ENCODE assay signal across 15 cellular contexts in genomic region chr16:89519881-89520280, GRCh38. TPM values are rescaled to one million over a fixed set of nuclear protein-coding genes. Genes with fewer than 3 reads are reported as not detected.
DNase-seq lines count a peak whose midpoint lies in the region; ATAC-seq and TF ChIP-seq lines count a peak whose summit lies in the region.
"Had no signal": no experiment of that assay in that cellular context is flagged by ENCODE, and none has a peak within 500 bp of the region (broad histone marks: within the 10 kb centered on the region; RNA-seq: fewer than 3 reads in every experiment).

No MANE protein-coding gene starts in this region.

- H3K36me3 Mint-ChIP-seq in Caco-2 (ENCODE audit: insufficient read depth, unreplicated experiment): peaks cover 97% of the 10 kb centered on the region
- peaks cover 56% of the 10 kb centered on the region for H3K36me3 Mint-ChIP-seq in central memory CD8-positive, alpha-beta T cell (ENCODE audit: insufficient read depth)
- H3K36me3 Mint-ChIP-seq in CD8-positive, alpha-beta T cell: peaks cover 78% of the 10 kb centered on the region

- in situ Hi-C loops in G401 (cut with HindIII; ENCODE audit: low sequenced_read_pairs): no loop called here
- in situ Hi-C loops in HAP-1 (cut with MboI; ENCODE audit: low sequenced_read_pairs): no loop called here

- CTCF ChIA-PET in Caco-2 (lab: Charles Lee): no interaction called here
- CTCF ChIA-PET in CD8-positive, alpha-beta T cell (lab: Charles Lee): no interaction called here

- H3K4me1 ChIP-seq in Caco-2: no peaks in the 10 kb centered on the region
- peaks cover 0 to 14% of the 10 kb centered on the region in 2 donors for H3K4me1 ChIP-seq in neuronal stem cell (ENCODE audit: control insufficient read depth in 2 of 2, insufficient read depth in 1 of 2, low read depth in 1 of 2, low read length in 2 of 2)
- H3K4me1 ChIP-seq in HAP-1: no peaks in the 10 kb centered on the region
- no peaks in the 10 kb centered on the region for H3K4me1 ChIP-seq in CD8-positive, alpha-beta T cell (ENCODE audit: insufficient read depth, low read length)
- H3K4me1 ChIP-seq: A549, BE2C had no signal

- no peaks in the 10 kb centered on the region for H3K4me1 Mint-ChIP-seq in Caco-2 (ENCODE audit: low read depth, unreplicated experiment)
- peaks cover 14% of the 10 kb centered on the region for H3K4me1 Mint-ChIP-seq in central memory CD8-positive, alpha-beta T cell
- no peaks in the 10 kb centered on the region for H3K4me1 Mint-ChIP-seq in CD8-positive, alpha-beta T cell (ENCODE audit: low read depth)

- no CpG with 5 or more reads among the region's 15 CpGs for WGBS in neuronal stem cell (ENCODE audit: extremely low coverage in 2 of 2, insufficient read length in 2 of 2, insufficient replicate concordance in 1 of 2), 2 donors

- DNase-seq in Caco-2 (no peak), G401 (ENCODE audit: low spot score) (peak; percentile 50), neuronal stem cell (ENCODE audit: low spot score) (no peak), GM03348 (ENCODE audit: low spot score) (no peak), HAP-1 (ENCODE audit: low spot score in 2 of 2) (no peak)
- no peak for DNase-seq in central memory CD8-positive, alpha-beta T cell (ENCODE audit: low spot score in 2 of 2)
- no peak for DNase-seq in CD8-positive, alpha-beta T cell
- DNase-seq: BE2C; CD4-positive, alpha-beta memory T cell; COR-L47; DND-41; GF-D8 had no signal

- H2BK120ac ChIP-seq in neuronal stem cell (ENCODE audit: low read depth, low read length): no peak overlapping the region

- no peak overlapping the region for H3K18ac ChIP-seq in neuronal stem cell (ENCODE audit: low read length)

- no peak overlapping the region for H2BK5ac ChIP-seq in neuronal stem cell (ENCODE audit: low read length)

- BruUV-seq in Caco-2 (replicated peaks; lab: Mats Ljungman, UMichigan): no TSS peak

- no peaks in the 10 kb centered on the region for H3K27me3 Mint-ChIP-seq in Caco-2 (ENCODE audit: insufficient read depth, unreplicated experiment)
- no peaks in the 10 kb centered on the region for H3K27me3 Mint-ChIP-seq in central memory CD8-positive, alpha-beta T cell
- no peaks in the 10 kb centered on the region for H3K27me3 Mint-ChIP-seq in CD8-positive, alpha-beta T cell (ENCODE audit: low read depth)
- H3K27me3 Mint-ChIP-seq: CD4-positive, alpha-beta memory T cell had no signal

- peak overlapping the region; percentile 73 for H3K23ac ChIP-seq in neuronal stem cell (ENCODE audit: low read depth, low read length, poor library complexity)

- H3K79me1 ChIP-seq in neuronal stem cell (ENCODE audit: low read depth, low read length): peaks cover 17% of the 10 kb centered on the region

- no peak for TF ChIP-seq CTCF in Caco-2 (IDR thresholded peaks at IDR 0.05; ENCODE audit: insufficient read depth in 1 of 2, low read depth in 1 of 2, low read length in 1 of 2, severe bottlenecking in 1 of 2, unreplicated experiment in 1 of 2)
- no peak for TF ChIP-seq CTCF in CD8-positive, alpha-beta T cell (IDR thresholded peaks at IDR 0.05)

- no peaks in the 10 kb centered on the region for H3K27me3 ChIP-seq in Caco-2 (replicated peaks; ENCODE audit: control insufficient read depth, insufficient read depth, low read length)
- H3K27me3 ChIP-seq in neuronal stem cell (ENCODE audit: control insufficient read depth in 3 of 3, insufficient read depth in 3 of 3, low read depth in 1 of 3, low read length in 3 of 3): no peaks in the 10 kb centered on the region
- H3K27me3 ChIP-seq in HAP-1 (ENCODE audit: low read depth): no peaks in the 10 kb centered on the region
- H3K27me3 ChIP-seq in CD8-positive, alpha-beta T cell (ENCODE audit: insufficient read depth, low read length): no peaks in the 10 kb centered on the region
- H3K27me3 ChIP-seq: BE2C had no signal

- H4K91ac ChIP-seq in neuronal stem cell (ENCODE audit: low read depth, low read length, poor library complexity): no peak overlapping the region

- H3K27ac Mint-ChIP-seq in Caco-2 (ENCODE audit: unreplicated experiment): peak overlapping the region; percentile 27
- H3K27ac Mint-ChIP-seq in central memory CD8-positive, alpha-beta T cell (ENCODE audit: low read depth): peak overlapping the region; percentile 57
- no peak overlapping the region for H3K27ac Mint-ChIP-seq in CD8-positive, alpha-beta T cell

- H3K36me3 ChIP-seq in Caco-2 (ENCODE audit: control insufficient read depth, insufficient read depth, low read length): peaks cover 10% of the 10 kb centered on the region
- H3K36me3 ChIP-seq in neuronal stem cell (replicated peaks in 1 of 2; ENCODE audit: control insufficient read depth in 2 of 2, insufficient read depth in 2 of 2, low read length in 2 of 2): peaks cover 52 to 93% of the 10 kb centered on the region in 2 donors
- H3K36me3 ChIP-seq in HAP-1 (replicated peaks): peaks cover 86% of the 10 kb centered on the region
- H3K36me3 ChIP-seq in CD8-positive, alpha-beta T cell (ENCODE audit: insufficient read depth, low read length): peaks cover 53% of the 10 kb centered on the region

- peak overlapping the region; percentile 82 for H4K8ac ChIP-seq in neuronal stem cell (ENCODE audit: low read depth, low read length)

- no peak overlapping the region for H2AFZ ChIP-seq in neuronal stem cell (ENCODE audit: low read length)

- peak overlapping the region; percentile 22 for H2BK12ac ChIP-seq in neuronal stem cell (ENCODE audit: low read length)

- no peak overlapping the region for H2AK5ac ChIP-seq in neuronal stem cell (ENCODE audit: low read depth, low read length)

- H3K27ac ChIP-seq in neuronal stem cell (replicated peaks; ENCODE audit: low read length): no peak overlapping the region
- H3K27ac ChIP-seq in CD8-positive, alpha-beta T cell (ENCODE audit: low read depth, low read length): no peak overlapping the region
- H3K27ac ChIP-seq: A549, C4-2B had no signal

- no peak overlapping the region for H3K4me3 Mint-ChIP-seq in Caco-2 (ENCODE audit: unreplicated experiment)
- no peak overlapping the region for H3K4me3 Mint-ChIP-seq in central memory CD8-positive, alpha-beta T cell
- H3K4me3 Mint-ChIP-seq in CD8-positive, alpha-beta T cell: no peak overlapping the region
- H3K4me3 Mint-ChIP-seq: CD4-positive, alpha-beta memory T cell had no signal

- no peak overlapping the region for H3K4ac ChIP-seq in neuronal stem cell (ENCODE audit: low read length)

- H3K14ac ChIP-seq in neuronal stem cell (ENCODE audit: low read length): peak overlapping the region; percentile 82

- POLR2A ChIA-PET in Caco-2 (lab: Charles Lee): interaction anchor here (0.6 kb wide), 1 partner anchor 56 kb away, joined by 3 read pairs; no protein-coding TSS in a partner anchor
- POLR2A ChIA-PET in CD8-positive, alpha-beta T cell (lab: Charles Lee): no interaction called here

- intact Hi-C loops in Caco-2 (cut with micrococcal nuclease; ENCODE audit: unreplicated experiment): no loop called here
- intact Hi-C loops in CD8-positive, alpha-beta T cell (cut with DNase I, micrococcal nuclease): no loop called here

- H2BK15ac ChIP-seq in neuronal stem cell (ENCODE audit: low read length): no peak overlapping the region

- H3K9me3 Mint-ChIP-seq in Caco-2 (ENCODE audit: unreplicated experiment): no peaks in the 10 kb centered on the region
- H3K9me3 Mint-ChIP-seq in central memory CD8-positive, alpha-beta T cell: no peaks in the 10 kb centered on the region
- H3K9me3 Mint-ChIP-seq in CD8-positive, alpha-beta T cell: no peaks in the 10 kb centered on the region
- H3K9me3 Mint-ChIP-seq: CD4-positive, alpha-beta memory T cell had no signal

- H3K9ac ChIP-seq in neuronal stem cell (ENCODE audit: low read depth, low read length, poor library complexity): peak overlapping the region; percentile 44

- no peak overlapping the region for H3K4me2 ChIP-seq in neuronal stem cell (ENCODE audit: insufficient read depth, low read length, poor library complexity, severe bottlenecking)
- H3K4me2 ChIP-seq: A549 had no signal

- H3K4me3 ChIP-seq in Caco-2 (ENCODE audit: low read depth, low read length) (no peak overlapping the region), neuronal stem cell (ENCODE audit: low read length in 2 of 2) (peak overlapping the region in 1 of 2 donors; percentile 59), HAP-1 (no peak overlapping the region)
- H3K4me3 ChIP-seq in CD8-positive, alpha-beta T cell (ENCODE audit: low read depth, low read length): no peak overlapping the region
- H3K4me3 ChIP-seq: A549 had no signal

- H3K9me3 ChIP-seq in Caco-2 (no peaks in the 10 kb centered on the region), neuronal stem cell (replicated peaks in 1 of 2; ENCODE audit: control insufficient read depth in 2 of 2, insufficient read depth in 1 of 2, low read depth in 1 of 2, low read length in 2 of 2) (peaks cover 0 to 11% of the 10 kb centered on the region in 2 donors), HAP-1 (no peaks in the 10 kb centered on the region)
- no peaks in the 10 kb centered on the region for H3K9me3 ChIP-seq in CD8-positive, alpha-beta T cell (ENCODE audit: low read length)
- H3K9me3 ChIP-seq: A549, BE2C had no signal

- ATAC-seq in central memory CD8-positive, alpha-beta T cell (replicated peaks; ENCODE audit: extremely low read depth, poor library complexity, severe bottlenecking): no peak
- no peak for ATAC-seq in HG03457 (IDR thresholded peaks at IDR 0.05; ENCODE audit: unreplicated experiment)
- no peak for ATAC-seq in CD8-positive, alpha-beta T cell
- ATAC-seq: A549 had no signal

RNA-seq across cellular contexts. Expression of gene SPG7, which starts 11.7 kb away (rescaled TPM):
- total RNA-seq in Caco-2 (2022): 159 and 178 TPM in 2 replicates
- 117 and 125 TPM in 2 replicates for total RNA-seq in G401 (2014; rRNA removed; shearing (Covaris generic))
- 43.4 TPM for polyA plus RNA-seq in neuronal stem cell (2013, experiment 1 of 2)
- polyA plus RNA-seq in neuronal stem cell (2013, experiment 2 of 2): 47.1 TPM
- total RNA-seq in CD8-positive, alpha-beta T cell: 100 to 1,000 TPM; 159 to 180 TPM

RNA-seq across cellular contexts. Expression of gene ANKRD11, which starts 29.5 kb away (rescaled TPM):
- total RNA-seq in Caco-2 (2022): 297 TPM in 2 replicates
- total RNA-seq in G401 (2014; rRNA removed; shearing (Covaris generic)): 42.6 and 55.3 TPM in 2 replicates
- 65.4 TPM for polyA plus RNA-seq in neuronal stem cell (2013, experiment 1 of 2)
- polyA plus RNA-seq in neuronal stem cell (2013, experiment 2 of 2): 69.8 TPM
- total RNA-seq in CD8-positive, alpha-beta T cell: 100 to 1,000 TPM; 257 to 260 TPM

RNA-seq across cellular contexts. Expression of gene RPL13, which starts 40.6 kb away (rescaled TPM):
- total RNA-seq in Caco-2 (2022): 2,846 and 2,897 TPM in 2 replicates
- total RNA-seq in G401 (2014; rRNA removed; shearing (Covaris generic)): 5,258 and 7,265 TPM in 2 replicates
- polyA plus RNA-seq in neuronal stem cell (2013, experiment 1 of 2): 5,003 TPM
- 4,966 TPM for polyA plus RNA-seq in neuronal stem cell (2013, experiment 2 of 2)
- total RNA-seq in CD8-positive, alpha-beta T cell: 1,000 to 10,000 TPM; 4,632 to 4,668 TPM

RNA-seq across cellular contexts. Expression of gene CPNE7, which starts 55.7 kb away (rescaled TPM):
- total RNA-seq in Caco-2 (2022): 40.4 and 50.0 TPM in 2 replicates
- total RNA-seq in G401 (2014; rRNA removed; shearing (Covaris generic)): 5.1 and 17.0 TPM in 2 replicates
- 1.4 TPM for polyA plus RNA-seq in neuronal stem cell (2013, experiment 1 of 2)
- 1.6 TPM for polyA plus RNA-seq in neuronal stem cell (2013, experiment 2 of 2)
- 1 to 10 TPM in 1 of 2 experiments, under 1 TPM in 1; 0.72 to 1.8 TPM for total RNA-seq in CD8-positive, alpha-beta T cell
